30 cellular contexts compared by ENCODE assay signal in the genomic region with DNA sequence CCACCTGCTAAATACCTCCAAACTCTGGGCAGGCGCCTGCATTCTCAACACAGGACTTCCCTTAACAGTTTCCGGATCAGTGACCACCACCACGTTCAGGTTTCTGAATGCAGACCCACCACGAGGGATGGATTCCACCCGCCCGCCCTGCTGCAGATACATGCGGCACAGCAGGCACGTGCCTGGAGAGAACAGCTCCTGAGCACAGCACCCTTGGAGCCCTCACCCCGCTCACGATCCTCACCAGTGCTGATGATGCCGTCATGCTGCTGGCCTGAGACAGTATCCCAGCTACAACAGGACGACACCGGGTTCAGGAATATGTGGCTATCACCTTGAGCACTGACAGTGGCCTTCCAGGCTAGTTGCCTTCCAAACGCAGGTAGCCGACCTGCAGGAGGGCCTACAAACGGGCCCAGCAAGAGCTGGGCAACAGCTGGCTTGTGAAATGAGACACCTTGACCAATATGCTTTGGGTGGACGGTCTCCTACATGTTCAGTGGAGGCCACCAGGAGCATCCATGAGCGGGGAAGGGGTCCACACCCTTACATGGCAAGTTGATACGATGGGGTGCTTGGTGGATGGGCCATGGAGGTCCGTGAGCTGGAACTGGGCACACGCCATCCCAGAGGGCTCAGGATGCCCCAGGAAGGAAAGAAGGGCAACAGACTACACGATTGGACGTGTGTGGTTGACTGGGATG. TPM values are rescaled to one million over a fixed set of nuclear protein-coding genes. Genes with fewer than 3 reads are reported as not detected.
DNase-seq lines count a peak whose midpoint lies in the region; ATAC-seq and TF ChIP-seq lines count a peak whose summit lies in the region.
"Had no signal": no experiment of that assay in that cellular context is flagged by ENCODE, and none has a peak within 500 bp of the region (broad histone marks: within the 10 kb centered on the region; RNA-seq: fewer than 3 reads in every experiment).

No MANE protein-coding gene starts in this region.

- intact Hi-C loops in Right ventricle myocardium inferior (cut with DNase I) (loop anchor here (5.0 kb wide), 1 partner anchor 39 kb away; a partner anchor contains a TSS), Right ventricle myocardium superior (cut with DNase I) (no loop called here)
- intact Hi-C loops in activated T-helper 1 cell treated with anti-CD3 and anti-CD28 coated beads, Interleukin-12 subunit alpha, Interleukin-12 subunit beta, Interleukin-2, Interleukin-4 antibody, amounts not matched to agents 30 ng/mL and 10 ng/mL and 1 ng/mL, durations not matched to agents 14 hours and 24 hours and 36 hours (cut with micrococcal nuclease): loop anchor here (10.0 kb wide), 1 partner anchor 357 kb away; a partner anchor contains a TSS

- no peaks in the 10 kb centered on the region for H3K27me3 Mint-ChIP-seq in activated T-helper 1 cell treated with anti-CD3 and anti-CD28 coated beads, Interleukin-12 subunit alpha, Interleukin-12 subunit beta, Interleukin-2, Interleukin-4 antibody, amounts not matched to agents 30 ng/mL and 10 ng/mL and 1 ng/mL, durations not matched to agents 14 hours and 24 hours and 36 hours (ENCODE audit: insufficient read depth)
- H3K27me3 Mint-ChIP-seq in endothelial cell (ENCODE audit: unreplicated experiment): peaks cover 29% of the 10 kb centered on the region
- no peaks in the 10 kb centered on the region for H3K27me3 Mint-ChIP-seq in stimulated activated naive B cell treated with anti-CD40 and anti-IgM and Interleukin-4, amounts not matched to agents 10 μg/mL and 1 μg/mL and 100 μg/mL, for 72 hours

- H3K4me1 Mint-ChIP-seq in activated T-helper 1 cell treated with anti-CD3 and anti-CD28 coated beads, Interleukin-12 subunit alpha, Interleukin-12 subunit beta, Interleukin-2, Interleukin-4 antibody, amounts not matched to agents 30 ng/mL and 10 ng/mL and 1 ng/mL, durations not matched to agents 14 hours and 24 hours and 36 hours (ENCODE audit: low read depth): peaks cover 22% of the 10 kb centered on the region
- H3K4me1 Mint-ChIP-seq in endothelial cell (ENCODE audit: unreplicated experiment): peaks cover 13% of the 10 kb centered on the region
- H3K4me1 Mint-ChIP-seq in stimulated activated naive B cell treated with anti-CD40 and anti-IgM and Interleukin-4, amounts not matched to agents 10 μg/mL and 1 μg/mL and 100 μg/mL, for 72 hours: peaks cover 19 to 35% of the 10 kb centered on the region in 2 donors

- H3K9me3 Mint-ChIP-seq in activated T-helper 1 cell treated with anti-CD3 and anti-CD28 coated beads, Interleukin-12 subunit alpha, Interleukin-12 subunit beta, Interleukin-2, Interleukin-4 antibody, amounts not matched to agents 30 ng/mL and 10 ng/mL and 1 ng/mL, durations not matched to agents 14 hours and 24 hours and 36 hours: no peaks in the 10 kb centered on the region
- H3K9me3 Mint-ChIP-seq in endothelial cell (ENCODE audit: unreplicated experiment): no peaks in the 10 kb centered on the region
- no peaks in the 10 kb centered on the region for H3K9me3 Mint-ChIP-seq in stimulated activated naive B cell treated with anti-CD40 and anti-IgM and Interleukin-4, amounts not matched to agents 10 μg/mL and 1 μg/mL and 100 μg/mL, for 72 hours
- H3K9me3 Mint-ChIP-seq: immature natural killer cell; natural killer cell treated with Interleukin-12 subunit alpha and Interleukin-12 subunit beta and Interleukin-15 and Interleukin-18, amount 100 ng/mL, for 72 hours had no signal

- peak overlapping the region; percentile 7 for H3K27ac Mint-ChIP-seq in activated T-helper 1 cell treated with anti-CD3 and anti-CD28 coated beads, Interleukin-12 subunit alpha, Interleukin-12 subunit beta, Interleukin-2, Interleukin-4 antibody, amounts not matched to agents 30 ng/mL and 10 ng/mL and 1 ng/mL, durations not matched to agents 14 hours and 24 hours and 36 hours
- H3K27ac Mint-ChIP-seq in endothelial cell (ENCODE audit: unreplicated experiment): no peak overlapping the region
- H3K27ac Mint-ChIP-seq in stimulated activated naive B cell treated with anti-CD40 and anti-IgM and Interleukin-4, amounts not matched to agents 10 μg/mL and 1 μg/mL and 100 μg/mL, for 72 hours: peak overlapping the region; percentile 20

- DNase-seq in Right ventricle myocardium inferior (ENCODE audit: missing footprints) (peak; percentile 57), Right ventricle myocardium superior (no peak), endothelial cell (ENCODE audit: low spot score) (no peak), COLO829 (ENCODE audit: low spot score) (no peak), GDM1 (lab: John Stamatoyannopoulos, UW) (no peak)
- no peak for DNase-seq in activated T-helper 1 cell treated with anti-CD3 and anti-CD28 coated beads, Interleukin-12 subunit alpha, Interleukin-12 subunit beta, Interleukin-2, Interleukin-4 antibody, amounts not matched to agents 30 ng/mL and 10 ng/mL and 1 ng/mL, durations not matched to agents 14 hours and 24 hours and 36 hours (ENCODE audit: low spot score)
- DNase-seq in stimulated activated naive B cell treated with anti-CD40 and anti-IgM and Interleukin-4, amounts not matched to agents 10 μg/mL and 1 μg/mL and 100 μg/mL, for 72 hours: no peak
- DNase-seq: activated CD4-positive, alpha-beta T cell treated with anti-CD3 and anti-CD28 coated beads for 48 hours; activated naive CD4-positive, alpha-beta T cell treated with Interleukin-2 at 50 U/mL for 16 hours; activated T-cell treated with anti-CD3 and anti-CD28 coated beads, Interleukin-2, amount 50 U/mL, for 48 hours; AML-193; CD4-positive, alpha-beta memory T cell; colonic mucosa; effector CD8-positive, alpha-beta T cell; hypothalamus; immature natural killer cell; left colon; mucosa of descending colon; NCI-H1092; NCI-H1694; NCI-H446; NCI-H748 treated with DMSO at 0.1 percent for 48 hours; SJCRH30; small intestine; stimulated activated naive CD4-positive, alpha-beta T cell treated with Interleukin-2 at 50 U/mL for 16 hours; SW 1271; uterus; WERI-Rb-1 had no signal

- peaks cover 40% of the 10 kb centered on the region for H3K36me3 Mint-ChIP-seq in activated T-helper 1 cell treated with anti-CD3 and anti-CD28 coated beads, Interleukin-12 subunit alpha, Interleukin-12 subunit beta, Interleukin-2, Interleukin-4 antibody, amounts not matched to agents 30 ng/mL and 10 ng/mL and 1 ng/mL, durations not matched to agents 14 hours and 24 hours and 36 hours (ENCODE audit: low read depth)
- H3K36me3 Mint-ChIP-seq in endothelial cell (ENCODE audit: low read depth, unreplicated experiment): peaks cover 29% of the 10 kb centered on the region
- peaks cover 27 to 56% of the 10 kb centered on the region in 2 donors for H3K36me3 Mint-ChIP-seq in stimulated activated naive B cell treated with anti-CD40 and anti-IgM and Interleukin-4, amounts not matched to agents 10 μg/mL and 1 μg/mL and 100 μg/mL, for 72 hours

- TF ChIP-seq CTCF in endothelial cell (IDR thresholded peaks at IDR 0.05; ENCODE audit: unreplicated experiment): no peak

- no peak overlapping the region for H3K4me3 Mint-ChIP-seq in activated T-helper 1 cell treated with anti-CD3 and anti-CD28 coated beads, Interleukin-12 subunit alpha, Interleukin-12 subunit beta, Interleukin-2, Interleukin-4 antibody, amounts not matched to agents 30 ng/mL and 10 ng/mL and 1 ng/mL, durations not matched to agents 14 hours and 24 hours and 36 hours
- peak overlapping the region; percentile 47 for H3K4me3 Mint-ChIP-seq in endothelial cell (ENCODE audit: unreplicated experiment)
- H3K4me3 Mint-ChIP-seq in stimulated activated naive B cell treated with anti-CD40 and anti-IgM and Interleukin-4, amounts not matched to agents 10 μg/mL and 1 μg/mL and 100 μg/mL, for 72 hours: no peak overlapping the region
- H3K4me3 Mint-ChIP-seq: CD4-positive, alpha-beta memory T cell; immature natural killer cell; natural killer cell treated with Interleukin-12 subunit alpha and Interleukin-12 subunit beta and Interleukin-15 and Interleukin-18, amount 100 ng/mL, for 72 hours had no signal

- ATAC-seq in Right ventricle myocardium inferior (no peak), Right ventricle myocardium superior (ENCODE audit: poor library complexity) (no peak), GM21515 (IDR thresholded peaks at IDR 0.05; ENCODE audit: unreplicated experiment) (no peak)
- ATAC-seq in stimulated activated naive B cell treated with anti-CD40 and anti-IgM and Interleukin-4, amounts not matched to agents 10 μg/mL and 1 μg/mL and 100 μg/mL, for 72 hours (replicated peaks): no peak
- ATAC-seq: natural killer cell treated with Interleukin-12 subunit alpha and Interleukin-12 subunit beta and Interleukin-15 and Interleukin-18, amount 100 ng/mL, for 72 hours had no signal

RNA-seq across cellular contexts. Expression of a gene that starts 9.9 kb away (rescaled TPM):
- total RNA-seq in Right ventricle myocardium inferior: 28.0 TPM
- total RNA-seq in Right ventricle myocardium superior: 24.8 TPM
- total RNA-seq in activated T-helper 1 cell treated with anti-CD3 and anti-CD28 coated beads, Interleukin-12 subunit alpha, Interleukin-12 subunit beta, Interleukin-2, Interleukin-4 antibody, amounts not matched to agents 30 ng/mL and 10 ng/mL and 1 ng/mL, durations not matched to agents 14 hours and 24 hours and 36 hours: 93.7 and 101 TPM in 2 replicates
- 32.5 TPM for total RNA-seq in endothelial cell (ENCODE audit: unreplicated experiment)

RNA-seq across cellular contexts. Expression of a gene that starts 26.5 kb away (rescaled TPM):
- 177 TPM for total RNA-seq in Right ventricle myocardium inferior
- total RNA-seq in Right ventricle myocardium superior: 180 TPM
- 236 and 240 TPM in 2 replicates for total RNA-seq in activated T-helper 1 cell treated with anti-CD3 and anti-CD28 coated beads, Interleukin-12 subunit alpha, Interleukin-12 subunit beta, Interleukin-2, Interleukin-4 antibody, amounts not matched to agents 30 ng/mL and 10 ng/mL and 1 ng/mL, durations not matched to agents 14 hours and 24 hours and 36 hours
- total RNA-seq in endothelial cell (ENCODE audit: unreplicated experiment): 184 TPM

RNA-seq across cellular contexts. Expression of a gene that starts 37.2 kb away (rescaled TPM):
- total RNA-seq in Right ventricle myocardium inferior (101 TPM), Right ventricle myocardium superior (91.7 TPM), endothelial cell (ENCODE audit: unreplicated experiment) (330 TPM)
- 536 and 558 TPM in 2 replicates for total RNA-seq in activated T-helper 1 cell treated with anti-CD3 and anti-CD28 coated beads, Interleukin-12 subunit alpha, Interleukin-12 subunit beta, Interleukin-2, Interleukin-4 antibody, amounts not matched to agents 30 ng/mL and 10 ng/mL and 1 ng/mL, durations not matched to agents 14 hours and 24 hours and 36 hours
